Comparison of ENCODE assay signal across 1 cellular context in genomic region chr12:6200266-6201198, GRCh38.
TF ChIP-seq lines count a peak whose summit lies in the region.

TSS of gene CD9 (plus strand) at chr12:6200400. CDS start at chr12:6200500, 100 bp downstream.

TF ChIP-seq in WTC11, 78 proteins besides CTCF, POLR2A, EP300 and RAD21 (continued from another document):
- TF ChIP-seq ZBTB43 (CRISPR knock-in tag; IDR thresholded peaks at IDR 0.05) (0 out of 2 replicates have a peak, but pooled peaks have one; percentile 43), HMGXB4 (CRISPR knock-in tag; IDR thresholded peaks at IDR 0.05) (no peak), EMX1 (CRISPR knock-in tag; IDR thresholded peaks at IDR 0.05) (no peak), MYBL2 (CRISPR knock-in tag; IDR thresholded peaks at IDR 0.05) (no peak), PRRX2 (CRISPR knock-in tag; IDR thresholded peaks at IDR 0.05) (no peak), TEAD4 (CRISPR knock-in tag; IDR thresholded peaks at IDR 0.05) (no peak), ZNF512 (CRISPR knock-in tag; IDR thresholded peaks at IDR 0.05; ENCODE audit: borderline replicate concordance) (no peak), ZNF423 (CRISPR knock-in tag; IDR thresholded peaks at IDR 0.05) (no peak), ATF3 (CRISPR knock-in tag; conservative IDR thresholded peaks at IDR 0.05) (no peak)
